ENCODE assay signal across 1 cellular context in the genomic region with DNA sequence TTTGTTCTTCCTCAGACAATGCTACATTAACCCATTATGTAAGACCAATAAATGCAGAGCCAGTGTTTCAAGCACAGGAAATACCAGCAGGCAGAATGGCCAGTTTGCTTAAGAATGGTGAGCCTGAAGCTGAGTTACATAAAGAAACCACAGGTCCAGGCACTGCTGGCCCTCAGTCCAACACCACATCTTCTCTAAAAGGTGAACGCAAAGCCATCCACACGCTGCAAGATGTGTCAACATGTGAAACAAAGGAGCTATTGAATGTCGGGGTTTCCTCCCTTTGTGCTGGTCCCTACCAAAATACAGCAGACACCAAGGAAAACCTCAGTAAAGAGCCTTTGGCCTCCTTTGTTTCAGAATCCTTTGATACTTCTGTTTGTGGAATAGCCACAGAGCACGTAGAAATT.
TF ChIP-seq lines count a peak whose summit lies in the region.

No MANE protein-coding gene starts in this region.

TF ChIP-seq in GM12878, 131 proteins besides CTCF, POLR2A, EP300 and RAD21:
- TF ChIP-seq BCL11A (IDR thresholded peaks at IDR 0.05; ENCODE audit: low read depth, low read length) (no peak), SP1 (IDR thresholded peaks at IDR 0.05; ENCODE audit: low read depth, low read length) (no peak), BHLHE40 (IDR thresholded peaks at IDR 0.05; ENCODE audit: borderline replicate concordance in 1 of 2, low read depth in 2 of 2, low read length in 1 of 2) (no peak), FOXM1 (IDR thresholded peaks at IDR 0.05; ENCODE audit: low read depth, low read length) (no peak), ZBED1 (IDR thresholded peaks at IDR 0.05; ENCODE audit: borderline replicate concordance) (no peak), HDGF (IDR thresholded peaks at IDR 0.05) (no peak), BMI1 (IDR thresholded peaks at IDR 0.05; ENCODE audit: borderline replicate concordance) (no peak), SMC3 (IDR thresholded peaks at IDR 0.05; ENCODE audit: borderline replicate concordance, low read length) (no peak), SUPT20H (IDR thresholded peaks at IDR 0.05; ENCODE audit: borderline replicate concordance, control insufficient read depth, low read depth, low read length) (no peak), NFYA (IDR thresholded peaks at IDR 0.05; ENCODE audit: borderline replicate concordance, low read depth, low read length) (no peak)
- TF ChIP-seq, protein P1, sequence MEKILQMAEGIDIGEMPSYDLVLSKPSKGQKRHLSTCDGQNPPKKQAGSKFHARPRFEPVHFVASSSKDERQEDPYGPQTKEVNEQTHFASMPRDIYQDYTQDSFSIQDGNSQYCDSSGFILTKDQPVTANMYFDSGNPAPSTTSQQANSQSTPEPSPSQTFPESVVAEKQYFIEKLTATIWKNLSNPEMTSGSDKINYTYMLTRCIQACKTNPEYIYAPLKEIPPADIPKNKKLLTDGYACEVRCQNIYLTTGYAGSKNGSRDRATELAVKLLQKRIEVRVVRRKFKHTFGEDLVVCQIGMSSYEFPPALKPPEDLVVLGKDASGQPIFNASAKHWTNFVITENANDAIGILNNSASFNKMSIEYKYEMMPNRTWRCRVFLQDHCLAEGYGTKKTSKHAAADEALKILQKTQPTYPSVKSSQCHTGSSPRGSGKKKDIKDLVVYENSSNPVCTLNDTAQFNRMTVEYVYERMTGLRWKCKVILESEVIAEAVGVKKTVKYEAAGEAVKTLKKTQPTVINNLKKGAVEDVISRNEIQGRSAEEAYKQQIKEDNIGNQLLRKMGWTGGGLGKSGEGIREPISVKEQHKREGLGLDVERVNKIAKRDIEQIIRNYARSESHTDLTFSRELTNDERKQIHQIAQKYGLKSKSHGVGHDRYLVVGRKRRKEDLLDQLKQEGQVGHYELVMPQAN (conservative IDR thresholded peaks at IDR 0.05) = no peak
- TF ChIP-seq, protein P2, sequence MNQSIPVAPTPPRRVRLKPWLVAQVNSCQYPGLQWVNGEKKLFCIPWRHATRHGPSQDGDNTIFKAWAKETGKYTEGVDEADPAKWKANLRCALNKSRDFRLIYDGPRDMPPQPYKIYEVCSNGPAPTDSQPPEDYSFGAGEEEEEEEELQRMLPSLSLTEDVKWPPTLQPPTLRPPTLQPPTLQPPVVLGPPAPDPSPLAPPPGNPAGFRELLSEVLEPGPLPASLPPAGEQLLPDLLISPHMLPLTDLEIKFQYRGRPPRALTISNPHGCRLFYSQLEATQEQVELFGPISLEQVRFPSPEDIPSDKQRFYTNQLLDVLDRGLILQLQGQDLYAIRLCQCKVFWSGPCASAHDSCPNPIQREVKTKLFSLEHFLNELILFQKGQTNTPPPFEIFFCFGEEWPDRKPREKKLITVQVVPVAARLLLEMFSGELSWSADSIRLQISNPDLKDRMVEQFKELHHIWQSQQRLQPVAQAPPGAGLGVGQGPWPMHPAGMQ (IDR thresholded peaks at IDR 0.05; ENCODE audit: borderline replicate concordance) = no peak
- TF ChIP-seq, protein P3, sequence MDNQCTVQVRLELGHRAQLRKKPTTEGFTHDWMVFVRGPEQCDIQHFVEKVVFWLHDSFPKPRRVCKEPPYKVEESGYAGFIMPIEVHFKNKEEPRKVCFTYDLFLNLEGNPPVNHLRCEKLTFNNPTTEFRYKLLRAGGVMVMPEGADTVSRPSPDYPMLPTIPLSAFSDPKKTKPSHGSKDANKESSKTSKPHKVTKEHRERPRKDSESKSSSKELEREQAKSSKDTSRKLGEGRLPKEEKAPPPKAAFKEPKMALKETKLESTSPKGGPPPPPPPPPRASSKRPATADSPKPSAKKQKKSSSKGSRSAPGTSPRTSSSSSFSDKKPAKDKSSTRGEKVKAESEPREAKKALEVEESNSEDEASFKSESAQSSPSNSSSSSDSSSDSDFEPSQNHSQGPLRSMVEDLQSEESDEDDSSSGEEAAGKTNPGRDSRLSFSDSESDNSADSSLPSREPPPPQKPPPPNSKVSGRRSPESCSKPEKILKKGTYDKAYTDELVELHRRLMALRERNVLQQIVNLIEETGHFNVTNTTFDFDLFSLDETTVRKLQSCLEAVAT (IDR thresholded peaks at IDR 0.05) = no peak
- TF ChIP-seq, protein P4, sequence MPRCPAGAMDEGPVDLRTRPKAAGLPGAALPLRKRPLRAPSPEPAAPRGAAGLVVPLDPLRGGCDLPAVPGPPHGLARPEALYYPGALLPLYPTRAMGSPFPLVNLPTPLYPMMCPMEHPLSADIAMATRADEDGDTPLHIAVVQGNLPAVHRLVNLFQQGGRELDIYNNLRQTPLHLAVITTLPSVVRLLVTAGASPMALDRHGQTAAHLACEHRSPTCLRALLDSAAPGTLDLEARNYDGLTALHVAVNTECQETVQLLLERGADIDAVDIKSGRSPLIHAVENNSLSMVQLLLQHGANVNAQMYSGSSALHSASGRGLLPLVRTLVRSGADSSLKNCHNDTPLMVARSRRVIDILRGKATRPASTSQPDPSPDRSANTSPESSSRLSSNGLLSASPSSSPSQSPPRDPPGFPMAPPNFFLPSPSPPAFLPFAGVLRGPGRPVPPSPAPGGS (IDR thresholded peaks at IDR 0.05; ENCODE audit: borderline replicate concordance, insufficient read depth, low read depth, low read length, poor library complexity, severe bottlenecking) = no peak
- TF ChIP-seq, protein P5, sequence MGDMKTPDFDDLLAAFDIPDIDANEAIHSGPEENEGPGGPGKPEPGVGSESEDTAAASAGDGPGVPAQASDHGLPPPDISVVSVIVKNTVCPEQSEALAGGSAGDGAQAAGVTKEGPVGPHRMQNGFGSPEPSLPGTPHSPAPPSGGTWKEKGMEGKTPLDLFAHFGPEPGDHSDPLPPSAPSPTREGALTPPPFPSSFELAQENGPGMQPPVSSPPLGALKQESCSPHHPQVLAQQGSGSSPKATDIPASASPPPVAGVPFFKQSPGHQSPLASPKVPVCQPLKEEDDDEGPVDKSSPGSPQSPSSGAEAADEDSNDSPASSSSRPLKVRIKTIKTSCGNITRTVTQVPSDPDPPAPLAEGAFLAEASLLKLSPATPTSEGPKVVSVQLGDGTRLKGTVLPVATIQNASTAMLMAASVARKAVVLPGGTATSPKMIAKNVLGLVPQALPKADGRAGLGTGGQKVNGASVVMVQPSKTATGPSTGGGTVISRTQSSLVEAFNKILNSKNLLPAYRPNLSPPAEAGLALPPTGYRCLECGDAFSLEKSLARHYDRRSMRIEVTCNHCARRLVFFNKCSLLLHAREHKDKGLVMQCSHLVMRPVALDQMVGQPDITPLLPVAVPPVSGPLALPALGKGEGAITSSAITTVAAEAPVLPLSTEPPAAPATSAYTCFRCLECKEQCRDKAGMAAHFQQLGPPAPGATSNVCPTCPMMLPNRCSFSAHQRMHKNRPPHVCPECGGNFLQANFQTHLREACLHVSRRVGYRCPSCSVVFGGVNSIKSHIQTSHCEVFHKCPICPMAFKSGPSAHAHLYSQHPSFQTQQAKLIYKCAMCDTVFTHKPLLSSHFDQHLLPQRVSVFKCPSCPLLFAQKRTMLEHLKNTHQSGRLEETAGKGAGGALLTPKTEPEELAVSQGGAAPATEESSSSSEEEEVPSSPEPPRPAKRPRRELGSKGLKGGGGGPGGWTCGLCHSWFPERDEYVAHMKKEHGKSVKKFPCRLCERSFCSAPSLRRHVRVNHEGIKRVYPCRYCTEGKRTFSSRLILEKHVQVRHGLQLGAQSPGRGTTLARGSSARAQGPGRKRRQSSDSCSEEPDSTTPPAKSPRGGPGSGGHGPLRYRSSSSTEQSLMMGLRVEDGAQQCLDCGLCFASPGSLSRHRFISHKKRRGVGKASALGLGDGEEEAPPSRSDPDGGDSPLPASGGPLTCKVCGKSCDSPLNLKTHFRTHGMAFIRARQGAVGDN (IDR thresholded peaks at IDR 0.05) = no peak
